1 cellular context compared by ENCODE assay signal in genomic region chr2:42854207-42854818, GRCh38.
TF ChIP-seq lines count a peak whose summit lies in the region.

No MANE protein-coding gene starts in this region.

TF ChIP-seq in HepG2, 621 proteins besides CTCF, POLR2A, EP300 and RAD21 (continued from another document and continues in another):
- TF ChIP-seq NR2F6 (IDR thresholded peaks at IDR 0.05) = no peak
- TF ChIP-seq NR2F6 (CRISPR knock-in tag; IDR thresholded peaks at IDR 0.05) = no peak; the same call in 1 of the 2 replicates
- TF ChIP-seq JUNB (CRISPR knock-in tag; IDR thresholded peaks at IDR 0.05; ENCODE audit: borderline replicate concordance) = no peak
- TF ChIP-seq KLF9 (CRISPR knock-in tag; IDR thresholded peaks at IDR 0.05; ENCODE audit: low read depth) = no peak
- TF ChIP-seq ZNF512 (CRISPR knock-in tag; IDR thresholded peaks at IDR 0.05) = no peak
- TF ChIP-seq GATAD1 (CRISPR knock-in tag; IDR thresholded peaks at IDR 0.05) = no peak; the same call in 1 of the 2 replicates
- no peak for TF ChIP-seq DPF2 (CRISPR knock-in tag; IDR thresholded peaks at IDR 0.05; ENCODE audit: borderline replicate concordance, low read depth)
- no peak; the same call in 1 of the 2 replicates for TF ChIP-seq ZNF234 (CRISPR knock-in tag; conservative IDR thresholded peaks at IDR 0.05)
- TF ChIP-seq RFX5 (IDR thresholded peaks at IDR 0.05; ENCODE audit: low read depth, low read length) = no peak
- TF ChIP-seq ZBTB21 (CRISPR knock-in tag; IDR thresholded peaks at IDR 0.05) = no peak
- TF ChIP-seq ZNF614 (CRISPR knock-in tag; IDR thresholded peaks at IDR 0.05; ENCODE audit: borderline replicate concordance) = 0 out of 2 replicates have a peak, but pooled peaks have one; percentile 13
- TF ChIP-seq, protein P1, sequence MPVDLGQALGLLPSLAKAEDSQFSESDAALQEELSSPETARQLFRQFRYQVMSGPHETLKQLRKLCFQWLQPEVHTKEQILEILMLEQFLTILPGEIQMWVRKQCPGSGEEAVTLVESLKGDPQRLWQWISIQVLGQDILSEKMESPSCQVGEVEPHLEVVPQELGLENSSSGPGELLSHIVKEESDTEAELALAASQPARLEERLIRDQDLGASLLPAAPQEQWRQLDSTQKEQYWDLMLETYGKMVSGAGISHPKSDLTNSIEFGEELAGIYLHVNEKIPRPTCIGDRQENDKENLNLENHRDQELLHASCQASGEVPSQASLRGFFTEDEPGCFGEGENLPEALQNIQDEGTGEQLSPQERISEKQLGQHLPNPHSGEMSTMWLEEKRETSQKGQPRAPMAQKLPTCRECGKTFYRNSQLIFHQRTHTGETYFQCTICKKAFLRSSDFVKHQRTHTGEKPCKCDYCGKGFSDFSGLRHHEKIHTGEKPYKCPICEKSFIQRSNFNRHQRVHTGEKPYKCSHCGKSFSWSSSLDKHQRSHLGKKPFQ (CRISPR knock-in tag; IDR thresholded peaks at IDR 0.05; ENCODE audit: insufficient replicate concordance) = no peak
- no peak for TF ChIP-seq ZNF12 (CRISPR knock-in tag; IDR thresholded peaks at IDR 0.05)
- no peak for TF ChIP-seq FOXO4 (CRISPR knock-in tag; conservative IDR thresholded peaks at IDR 0.05)
- no peak for TF ChIP-seq HES4 (CRISPR knock-in tag; IDR thresholded peaks at IDR 0.05; ENCODE audit: borderline replicate concordance)
- TF ChIP-seq, protein P2, sequence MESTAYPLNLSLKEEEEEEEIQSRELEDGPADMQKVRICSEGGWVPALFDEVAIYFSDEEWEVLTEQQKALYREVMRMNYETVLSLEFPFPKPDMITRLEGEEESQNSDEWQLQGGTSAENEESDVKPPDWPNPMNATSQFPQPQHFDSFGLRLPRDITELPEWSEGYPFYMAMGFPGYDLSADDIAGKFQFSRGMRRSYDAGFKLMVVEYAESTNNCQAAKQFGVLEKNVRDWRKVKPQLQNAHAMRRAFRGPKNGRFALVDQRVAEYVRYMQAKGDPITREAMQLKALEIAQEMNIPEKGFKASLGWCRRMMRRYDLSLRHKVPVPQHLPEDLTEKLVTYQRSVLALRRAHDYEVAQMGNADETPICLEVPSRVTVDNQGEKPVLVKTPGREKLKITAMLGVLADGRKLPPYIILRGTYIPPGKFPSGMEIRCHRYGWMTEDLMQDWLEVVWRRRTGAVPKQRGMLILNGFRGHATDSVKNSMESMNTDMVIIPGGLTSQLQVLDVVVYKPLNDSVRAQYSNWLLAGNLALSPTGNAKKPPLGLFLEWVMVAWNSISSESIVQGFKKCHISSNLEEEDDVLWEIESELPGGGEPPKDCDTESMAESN (CRISPR knock-in tag; conservative IDR thresholded peaks at IDR 0.05) = no peak
- TF ChIP-seq ZNF792 (CRISPR knock-in tag; IDR thresholded peaks at IDR 0.05) = no peak
- TF ChIP-seq ZNF30 (CRISPR knock-in tag; IDR thresholded peaks at IDR 0.05) = no peak
- no peak; the same call in 1 of the 2 replicates for TF ChIP-seq ZNF574 (CRISPR knock-in tag; IDR thresholded peaks at IDR 0.05)
- TF ChIP-seq ZNF883 (CRISPR knock-in tag; IDR thresholded peaks at IDR 0.05; ENCODE audit: not compliant biosample characterization) = peak; percentile 72
- TF ChIP-seq CREM (IDR thresholded peaks at IDR 0.05) = 0 out of 2 replicates have a peak, but pooled peaks have one; percentile 14
- TF ChIP-seq CREM (CRISPR knock-in tag; IDR thresholded peaks at IDR 0.05) = no peak
- TF ChIP-seq ZNF281 (CRISPR knock-in tag; IDR thresholded peaks at IDR 0.05; ENCODE audit: borderline replicate concordance) = no peak
- peak; percentile 73; the same call in 1 of the 2 replicates for TF ChIP-seq ZMYM2 (CRISPR knock-in tag; IDR thresholded peaks at IDR 0.05)
- TF ChIP-seq ZSCAN30 (CRISPR knock-in tag; IDR thresholded peaks at IDR 0.05) = no peak
- TF ChIP-seq SP2 (CRISPR knock-in tag; IDR thresholded peaks at IDR 0.05) = no peak; the same call in 1 of the 2 replicates
- TF ChIP-seq PRPF4 (IDR thresholded peaks at IDR 0.05; ENCODE audit: low read depth, low read length, poor library complexity, severe bottlenecking) = no peak
- TF ChIP-seq ZFYVE20 (CRISPR knock-in tag; IDR thresholded peaks at IDR 0.05; ENCODE audit: borderline replicate concordance, low read depth) = no peak
- TF ChIP-seq ZNF780A (CRISPR knock-in tag; IDR thresholded peaks at IDR 0.05) = no peak
- TF ChIP-seq RORA (CRISPR knock-in tag; IDR thresholded peaks at IDR 0.05) = no peak
- TF ChIP-seq ZNF747 (CRISPR knock-in tag; IDR thresholded peaks at IDR 0.05; ENCODE audit: borderline replicate concordance) = no peak
- TF ChIP-seq JDP2 (CRISPR knock-in tag; IDR thresholded peaks at IDR 0.05; ENCODE audit: borderline replicate concordance) = no peak; the same call in 1 of the 2 replicates
- peak; percentile 84 for TF ChIP-seq ZNF280B (CRISPR knock-in tag; IDR thresholded peaks at IDR 0.05; ENCODE audit: borderline replicate concordance)
- TF ChIP-seq, protein P3, sequence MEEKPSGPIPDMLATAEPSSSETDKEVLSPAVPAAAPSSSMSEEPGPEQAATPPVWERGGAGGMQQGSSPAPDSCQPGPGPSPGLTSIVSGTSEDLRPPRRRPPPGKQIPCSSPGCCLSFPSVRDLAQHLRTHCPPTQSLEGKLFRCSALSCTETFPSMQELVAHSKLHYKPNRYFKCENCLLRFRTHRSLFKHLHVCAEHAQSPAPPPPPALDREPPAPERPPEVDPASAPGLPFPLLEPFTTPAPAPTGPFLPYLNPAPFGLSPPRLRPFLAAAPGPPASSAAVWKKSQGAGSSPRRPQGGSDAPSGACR (CRISPR knock-in tag; IDR thresholded peaks at IDR 0.05) = no peak
- TF ChIP-seq ZBTB7B (CRISPR knock-in tag; IDR thresholded peaks at IDR 0.05) = peak; percentile 69; the same call in 1 of the 2 replicates
- no peak; the same call in 1 of the 2 replicates for TF ChIP-seq FOXP4 (CRISPR knock-in tag; IDR thresholded peaks at IDR 0.05)
- no peak for TF ChIP-seq HINFP (CRISPR knock-in tag; IDR thresholded peaks at IDR 0.05; ENCODE audit: low read depth)
- no peak for TF ChIP-seq ATF5 (CRISPR knock-in tag; IDR thresholded peaks at IDR 0.05; ENCODE audit: low read depth)
- peak; percentile 76; the same call in 1 of the 2 replicates for TF ChIP-seq PHF21A (CRISPR knock-in tag; IDR thresholded peaks at IDR 0.05)
- TF ChIP-seq CBX5 (CRISPR knock-in tag; IDR thresholded peaks at IDR 0.05; ENCODE audit: borderline replicate concordance) = no peak; the same call in 1 of the 2 replicates
- no peak for TF ChIP-seq FOXA1 (IDR thresholded peaks at IDR 0.05)
- TF ChIP-seq FOXA1 (CRISPR knock-in tag; IDR thresholded peaks at IDR 0.05) = no peak
- no peak for TF ChIP-seq NCOA5 (CRISPR knock-in tag; IDR thresholded peaks at IDR 0.05)
- TF ChIP-seq SOX6 (IDR thresholded peaks at IDR 0.05) = no peak
- peak; percentile 80 for TF ChIP-seq SOX6 (CRISPR knock-in tag; IDR thresholded peaks at IDR 0.05)
